ENCODE assay signal across 1 cellular context in the genomic region with DNA sequence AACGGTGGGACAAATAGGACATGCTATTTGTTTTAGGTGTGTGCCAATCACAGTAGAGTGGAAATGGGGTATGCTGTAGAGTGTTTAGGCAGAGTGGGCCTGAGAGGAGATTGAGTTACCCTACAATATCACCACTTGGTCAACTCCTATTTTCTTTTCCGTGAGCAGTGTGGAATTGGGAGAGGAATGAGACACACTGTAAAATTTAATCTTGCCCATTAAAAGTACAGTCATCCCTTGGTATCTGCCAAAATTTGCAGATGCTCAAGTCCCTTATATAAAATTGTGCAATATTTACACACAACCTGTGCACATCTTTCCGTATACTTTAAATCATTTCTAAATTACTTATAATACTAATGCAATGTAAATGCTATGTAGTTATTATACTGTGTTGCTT.
TF ChIP-seq lines count a peak whose summit lies in the region.

No MANE protein-coding gene starts in this region.

TF ChIP-seq in HepG2, 621 proteins besides CTCF, POLR2A, EP300 and RAD21:
- TF ChIP-seq MBNL3 (CRISPR knock-in tag; conservative IDR thresholded peaks at IDR 0.05) (no peak), NR2C2 (CRISPR knock-in tag; IDR thresholded peaks at IDR 0.05; ENCODE audit: borderline replicate concordance) (no peak), SRY (CRISPR knock-in tag; IDR thresholded peaks at IDR 0.05) (no peak), ZNF251 (CRISPR knock-in tag; IDR thresholded peaks at IDR 0.05) (no peak), CEBPB (IDR thresholded peaks at IDR 0.05; ENCODE audit: borderline replicate concordance, low read depth, low read length) (peak; percentile 29; the same call in 1 of the 2 replicates), GTF3A (CRISPR knock-in tag; conservative IDR thresholded peaks at IDR 0.05) (no peak)
- TF ChIP-seq, protein P1, sequence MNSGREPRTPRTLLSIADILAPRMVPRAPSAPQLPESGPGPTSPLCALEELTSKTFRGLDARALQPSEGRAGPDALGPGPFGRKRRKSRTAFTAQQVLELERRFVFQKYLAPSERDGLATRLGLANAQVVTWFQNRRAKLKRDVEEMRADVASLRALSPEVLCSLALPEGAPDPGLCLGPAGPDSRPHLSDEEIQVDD (CRISPR knock-in tag; IDR thresholded peaks at IDR 0.05; ENCODE audit: borderline replicate concordance), result no peak
- TF ChIP-seq, protein P2, sequence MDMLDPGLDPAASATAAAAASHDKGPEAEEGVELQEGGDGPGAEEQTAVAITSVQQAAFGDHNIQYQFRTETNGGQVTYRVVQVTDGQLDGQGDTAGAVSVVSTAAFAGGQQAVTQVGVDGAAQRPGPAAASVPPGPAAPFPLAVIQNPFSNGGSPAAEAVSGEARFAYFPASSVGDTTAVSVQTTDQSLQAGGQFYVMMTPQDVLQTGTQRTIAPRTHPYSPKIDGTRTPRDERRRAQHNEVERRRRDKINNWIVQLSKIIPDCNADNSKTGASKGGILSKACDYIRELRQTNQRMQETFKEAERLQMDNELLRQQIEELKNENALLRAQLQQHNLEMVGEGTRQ (IDR thresholded peaks at IDR 0.05; ENCODE audit: low read depth, low read length), result no peak
- TF ChIP-seq, protein P2 (CRISPR knock-in tag; IDR thresholded peaks at IDR 0.05; ENCODE audit: borderline replicate concordance), result no peak
